ENCODE assay signal across 10 cellular contexts in genomic region chr11:27468643-27469332, GRCh38. TPM values are rescaled to one million over a fixed set of nuclear protein-coding genes. Genes with fewer than 3 reads are reported as not detected.
DNase-seq lines count a peak whose midpoint lies in the region; ATAC-seq, FAIRE-seq and TF ChIP-seq lines count a peak whose summit lies in the region.
"Had no signal": no experiment of that assay in that cellular context is flagged by ENCODE, and none has a peak within 500 bp of the region (broad histone marks: within the 10 kb centered on the region; RNA-seq: fewer than 3 reads in every experiment).

No MANE protein-coding gene starts in this region.

- peaks cover 12% of the 10 kb centered on the region; the same call in 1 of the 2 replicates for H3K23me2 ChIP-seq in H1 (ENCODE audit: low read depth, low read length)

- no peak overlapping the region for H3K4ac ChIP-seq in H1 (replicated peaks; ENCODE audit: insufficient read length, low read depth, low read length)

- no peak overlapping the region for H2AFZ ChIP-seq in H1 (ENCODE audit: low read length)

- no peak overlapping the region for H2BK12ac ChIP-seq in H1 (ENCODE audit: low read depth, low read length)

- H3K27ac ChIP-seq in H1 (ENCODE audit: low read depth, low read length) (no peak overlapping the region), mucosa of rectum (ENCODE audit: low read depth in 2 of 2, low read length in 2 of 2) (peak overlapping the region; percentile 82 to 91)

- H3K23ac ChIP-seq in H1 (ENCODE audit: insufficient read length): no peak overlapping the region

- CTCF ChIA-PET in H1 (lab: Charles Lee; ENCODE audit: partially characterized antibody): interaction anchor here (0.8 to 1.2 kb wide), 2 partner anchors 17 to 173 kb away, joined by 3 to 4 read pairs; no protein-coding TSS in a partner anchor

- H3K4me1 Mint-ChIP-seq in activated CD4-positive, alpha-beta T cell treated with anti-CD3 and anti-CD28 coated beads, Interleukin-2, amount 10 ng/mL, durations not matched to agents 24 days and 14 days: peaks cover 3% of the 10 kb centered on the region

- no peak for FAIRE-seq in H1 (lab: Jason Lieb, UNC)

- H4K91ac ChIP-seq in H1 (replicated peaks; ENCODE audit: insufficient read length, low read length): no peak overlapping the region

- no peak overlapping the region for H3K56ac ChIP-seq in H1 (replicated peaks; ENCODE audit: insufficient read length, low read depth, low read length)

- H4K20me1 ChIP-seq in H1 (replicated peaks in 1 of 2; ENCODE audit: control insufficient read depth in 1 of 2, insufficient read depth in 2 of 2, low read length in 2 of 2): peaks cover 13 to 14% of the 10 kb centered on the region in 2 experiments

- H3K4me2 ChIP-seq in H1 (ENCODE audit: insufficient read depth in 1 of 2, low read depth in 2 of 2, low read length in 2 of 2): peak overlapping the region; percentile 40 to 95; a peak in 3 of 4 replicates

- TF ChIP-seq POLR2A in H1 (IDR thresholded peaks at IDR 0.05; ENCODE audit: control extremely low read depth in 1 of 2, low read depth in 2 of 2, low read length in 2 of 2): no peak

- H2BK20ac ChIP-seq in H1 (ENCODE audit: low read length): no peak overlapping the region

- peak overlapping the region in 1 of 4 experiments; percentile 13; a peak in 1 of 7 replicates for H3K9ac ChIP-seq in H1 (replicated peaks in 1 of 4; ENCODE audit: extremely low read depth in 1 of 4, low read depth in 3 of 4, low read length in 3 of 4)
- peak overlapping the region; percentile 79 to 86 for H3K9ac ChIP-seq in mucosa of rectum (ENCODE audit: low read depth in 1 of 2, low read length in 2 of 2)

- no peaks in the 10 kb centered on the region for H3K36me3 Mint-ChIP-seq in activated CD4-positive, alpha-beta T cell treated with anti-CD3 and anti-CD28 coated beads, Interleukin-2, amount 10 ng/mL, durations not matched to agents 24 days and 14 days (ENCODE audit: low read depth)

- no peak overlapping the region for H2BK5ac ChIP-seq in H1 (ENCODE audit: low read depth, low read length)

- TF ChIP-seq CTCF in AG10803 (conservative IDR thresholded peaks at IDR 0.05; ENCODE audit: low read length) (no peak), H1 (IDR thresholded peaks at IDR 0.05; ENCODE audit: control extremely low read depth in 1 of 3, insufficient read depth in 1 of 3, low read depth in 1 of 3, low read length in 3 of 3) (no peak)

- no peaks in the 10 kb centered on the region; a peak in 1 of 7 replicates for H3K27me3 ChIP-seq in H1 (replicated peaks in 1 of 4; ENCODE audit: control insufficient read depth in 3 of 4, extremely low read depth in 1 of 4, insufficient read depth in 3 of 4, low read length in 3 of 4)
- peaks cover 0 to 2% of the 10 kb centered on the region in 2 donors for H3K27me3 ChIP-seq in mucosa of rectum (ENCODE audit: control insufficient read depth in 2 of 2, insufficient read depth in 2 of 2, low read length in 2 of 2)

- no peak overlapping the region for H3K14ac ChIP-seq in H1 (ENCODE audit: insufficient read length)

- H3K4me1 ChIP-seq in H1 (replicated peaks in 1 of 4; ENCODE audit: control insufficient read depth in 3 of 4, insufficient read depth in 4 of 4, low read length in 3 of 4): peaks cover 0 to 24% (median 11%) of the 10 kb centered on the region in 4 experiments; a peak in 5 of 7 replicates
- peaks cover 23 to 60% of the 10 kb centered on the region in 2 donors for H3K4me1 ChIP-seq in mucosa of rectum (ENCODE audit: control insufficient read depth in 2 of 2, insufficient read depth in 2 of 2, low read length in 2 of 2)

- H4K8ac ChIP-seq in H1 (ENCODE audit: extremely low read depth, insufficient read depth, low read length): no peak overlapping the region

- H3K4me3 ChIP-seq in AG10803 (ENCODE audit: low read length) (no peak overlapping the region), H1 (ENCODE audit: extremely low read depth in 1 of 4, insufficient read depth in 2 of 4, low read depth in 3 of 4, low read length in 4 of 4) (peak overlapping the region; percentile 79 to 94 (median 84); a peak in 6 of 8 replicates), mucosa of rectum (ENCODE audit: low read length in 2 of 2) (peak overlapping the region; percentile 80 to 93)

- no peak for ATAC-seq in HG03442 (IDR thresholded peaks at IDR 0.05; ENCODE audit: unreplicated experiment)
- no peak for ATAC-seq in GM19324 (IDR thresholded peaks at IDR 0.05; ENCODE audit: low FRiP score, unreplicated experiment)

- no peak for TF ChIP-seq EP300 in H1 (IDR thresholded peaks at IDR 0.05; ENCODE audit: borderline replicate concordance in 1 of 2, low read depth in 2 of 2, low read length in 2 of 2)

- H3K36me3 ChIP-seq in H1 (ENCODE audit: control insufficient read depth in 2 of 4, insufficient read depth in 4 of 4, low read length in 3 of 4) (no peaks in the 10 kb centered on the region), mucosa of rectum (ENCODE audit: control insufficient read depth in 2 of 2, insufficient read depth in 2 of 2, low read length in 2 of 2) (no peaks in the 10 kb centered on the region)

- no peak overlapping the region for H2AK5ac ChIP-seq in H1 (ENCODE audit: low read depth, low read length)

- DNase-seq in AG10803 (ENCODE audit: low read depth): peak; percentile 72
- peak; percentile 27 for DNase-seq in NAMALWA (ENCODE audit: low spot score)
- no peak for DNase-seq in H1 (ENCODE audit: low read depth in 1 of 2, low spot score in 2 of 2)
- no peak for DNase-seq in DMS153 treated with DMSO at 0.1 percent for 48 hours (lab: John Stamatoyannopoulos, UW; ENCODE audit: unreplicated experiment)
- no peak for DNase-seq in activated CD4-positive, alpha-beta T cell treated with anti-CD3 and anti-CD28 coated beads, Interleukin-2, amount 10 ng/mL, durations not matched to agents 24 days and 14 days
- DNase-seq: CD4-positive, alpha-beta memory T cell; NCI-H146 had no signal

- no peak overlapping the region for H3K27ac Mint-ChIP-seq in activated CD4-positive, alpha-beta T cell treated with anti-CD3 and anti-CD28 coated beads, Interleukin-2, amount 10 ng/mL, durations not matched to agents 24 days and 14 days
- H3K27ac Mint-ChIP-seq: CD4-positive, alpha-beta memory T cell had no signal

- H2BK15ac ChIP-seq in H1 (ENCODE audit: low read length): no peak overlapping the region

- H3K4me3 Mint-ChIP-seq in activated CD4-positive, alpha-beta T cell treated with anti-CD3 and anti-CD28 coated beads, Interleukin-2, amount 10 ng/mL, durations not matched to agents 24 days and 14 days: no peak overlapping the region

- no peaks in the 10 kb centered on the region for H3K9me3 Mint-ChIP-seq in activated CD4-positive, alpha-beta T cell treated with anti-CD3 and anti-CD28 coated beads, Interleukin-2, amount 10 ng/mL, durations not matched to agents 24 days and 14 days
- H3K9me3 Mint-ChIP-seq: CD4-positive, alpha-beta memory T cell had no signal

- H4K5ac ChIP-seq in H1 (ENCODE audit: insufficient read length, low read depth, low read length): no peak overlapping the region

- H2BK120ac ChIP-seq in H1 (replicated peaks; ENCODE audit: low read depth, low read length): no peak overlapping the region

- WGBS in H1 (ENCODE audit: extremely low coverage in 1 of 2, insufficient coverage in 1 of 2, insufficient read length in 1 of 2, insufficient replicate concordance in 2 of 2, low coverage in 1 of 2, low lambda C conversion rate in 2 of 2, missing lambda C conversion rate in 1 of 2), 2 experiments: 88% methylated on average over 10 of the region's 10 CpGs; no CpG with 5 or more reads in 1 of the 2 experiments

- peaks cover 64 to 82% of the 10 kb centered on the region in 2 experiments for H3K79me2 ChIP-seq in H1 (ENCODE audit: control insufficient read depth in 1 of 2, insufficient read depth in 2 of 2, low read length in 2 of 2)

- H3K9me3 ChIP-seq in H1 (ENCODE audit: insufficient read depth in 2 of 2, low read depth in 1 of 2, low read length in 1 of 2): no peaks in the 10 kb centered on the region
- no peaks in the 10 kb centered on the region for H3K9me3 ChIP-seq in mucosa of rectum (ENCODE audit: control insufficient read depth in 2 of 2, low read length in 2 of 2)

- H3K18ac ChIP-seq in H1 (ENCODE audit: extremely low read depth, low read length): 0 out of 2 replicates have a peak overlapping the region, but pooled peaks have one; percentile 74

- peaks cover 52% of the 10 kb centered on the region for H3K27me3 Mint-ChIP-seq in activated CD4-positive, alpha-beta T cell treated with anti-CD3 and anti-CD28 coated beads, Interleukin-2, amount 10 ng/mL, durations not matched to agents 24 days and 14 days

- H3K79me1 ChIP-seq in H1 (ENCODE audit: low read depth, low read length): peaks cover 5% of the 10 kb centered on the region; the same call in 1 of the 2 replicates

- TF ChIP-seq RAD21 in H1 (IDR thresholded peaks at IDR 0.05 in 1 of 2, conservative IDR thresholded peaks at IDR 0.05 in 1 of 2; ENCODE audit: low read depth in 2 of 2, low read length in 2 of 2): no peak

- POLR2A ChIA-PET in H1 (lab: Charles Lee; ENCODE audit: partially characterized antibody): interaction anchor here (1.2 kb wide), 1 partner anchor 12 kb away, joined by 3 read pairs; no protein-coding TSS in a partner anchor

- intact Hi-C loops in activated CD4-positive, alpha-beta T cell treated with anti-CD3 and anti-CD28 coated beads, Interleukin-2, amount 10 ng/mL, durations not matched to agents 24 days and 14 days (cut with micrococcal nuclease): no loop called here

RNA-seq across cellular contexts. Expression of gene LGR4, which starts 3.8 kb away (rescaled TPM):
- total RNA-seq in H1 (2021; fragmentation: NEBNext Ultra II Directional; extraction: Animal tissue kit (Norgen Biotek cat#: 25700)): 57.6 and 61.7 TPM in 2 replicates
- polyA plus RNA-seq in H1 (2011; rRNA removed): 21.9 and 26.6 TPM in 2 replicates
- 29.3 TPM for polyA plus RNA-seq in H1 (2011; cell fraction: cytosol; rRNA removed)
- 42.1 TPM for polyA plus RNA-seq in H1 (2011; cell fraction: nucleus; rRNA removed)
- 21.3 to 30.0 TPM (median 27.5 TPM) in 4 replicates for polyA plus RNA-seq in H1 (2012, experiment 1 of 2)
- 2.0 TPM for polyA plus RNA-seq in H1 (2012, experiment 2 of 2)
- 38.0 TPM for polyA plus RNA-seq in H1 (2013, experiment 1 of 2)
- 39.9 TPM for polyA plus RNA-seq in H1 (2013, experiment 2 of 2)
- polyA minus RNA-seq in H1 (2011; rRNA and poly(A)+ RNA removed): 165 and 166 TPM in 2 replicates
- 77.4 TPM for polyA minus RNA-seq in H1 (2011; cell fraction: cytosol; rRNA and poly(A)+ RNA removed)
- polyA minus RNA-seq in H1 (2011; cell fraction: nucleus; rRNA and poly(A)+ RNA removed): 154 TPM
- total RNA-seq in activated CD4-positive, alpha-beta T cell treated with anti-CD3 and anti-CD28 coated beads, Interleukin-2, amount 10 ng/mL, durations not matched to agents 24 days and 14 days: not detected in 2 replicates

RNA-seq across cellular contexts. Expression of gene LIN7C, which starts 37.8 kb away (rescaled TPM):
- 41.7 and 42.7 TPM in 2 replicates for total RNA-seq in H1 (2021; fragmentation: NEBNext Ultra II Directional; extraction: Animal tissue kit (Norgen Biotek cat#: 25700))
- polyA plus RNA-seq in H1 (2011; rRNA removed): 8.3 and 10.5 TPM in 2 replicates
- 11.8 TPM for polyA plus RNA-seq in H1 (2011; cell fraction: cytosol; rRNA removed)
- polyA plus RNA-seq in H1 (2011; cell fraction: nucleus; rRNA removed): 3.3 TPM
- 4.0 to 11.3 TPM (median 4.7 TPM) in 4 replicates for polyA plus RNA-seq in H1 (2012, experiment 1 of 2)
- polyA plus RNA-seq in H1 (2012, experiment 2 of 2): 1.4 TPM
- polyA plus RNA-seq in H1 (2013, experiment 1 of 2): 19.6 TPM
- 18.3 TPM for polyA plus RNA-seq in H1 (2013, experiment 2 of 2)
- 8.1 and 9.9 TPM in 2 replicates for polyA minus RNA-seq in H1 (2011; rRNA and poly(A)+ RNA removed)
- 10.2 TPM for polyA minus RNA-seq in H1 (2011; cell fraction: cytosol; rRNA and poly(A)+ RNA removed)
- polyA minus RNA-seq in H1 (2011; cell fraction: nucleus; rRNA and poly(A)+ RNA removed): 10.8 TPM
- total RNA-seq in activated CD4-positive, alpha-beta T cell treated with anti-CD3 and anti-CD28 coated beads, Interleukin-2, amount 10 ng/mL, durations not matched to agents 24 days and 14 days: 35.9 and 36.4 TPM in 2 replicates

Comparison
In these comparisons a context has a peak if more than half of its experiments do, and no peak if none do; other contexts are left out.
1. DNase-seq: peak in AG10803 (single experiment) and NAMALWA (single experiment); none in H1 (0 of 2), DMS153 treated with DMSO at 0.1 percent for 48 hours (single experiment) and activated CD4-positive, alpha-beta T cell treated with anti-CD3 and anti-CD28 coated beads, Interleukin-2, amount 10 ng/mL, durations not matched to agents 24 days and 14 days (single experiment).
2. RNA of gene LGR4, which starts 3.8 kb away (total RNA-seq): 57.6 to 61.7 TPM in H1; not detected in activated CD4-positive, alpha-beta T cell treated with anti-CD3 and anti-CD28 coated beads, Interleukin-2, amount 10 ng/mL, durations not matched to agents 24 days and 14 days; every median in the first group is over 10 times any median in the second.